9 cellular contexts compared by ENCODE assay signal in genomic region chr2:71742953-71743601, GRCh38.
DNase-seq lines count a peak whose midpoint lies in the region; ATAC-seq lines count a peak whose summit lies in the region.
"Had no signal": no experiment of that assay in that cellular context is flagged by ENCODE, and none has a peak within 500 bp of the region (broad histone marks: within the 10 kb centered on the region; RNA-seq: fewer than 3 reads in every experiment).

No MANE protein-coding gene starts in this region.

- no peak overlapping the region for H3K4me3 ChIP-seq in ACC112 (ENCODE audit: low read depth, low read length)

- H3K36me3 ChIP-seq in ACC112 (ENCODE audit: insufficient read depth, low read length): no peaks in the 10 kb centered on the region

- DNase-seq in LHCN-M2 (ENCODE audit: low read depth) (peak; percentile 83), dermis blood vessel endothelial cell (peak; percentile 92), mucosa of gallbladder (ENCODE audit: low spot score) (peak; percentile 58), NCI-H2196 (lab: John Stamatoyannopoulos, UW; ENCODE audit: unreplicated experiment) (no peak), iPS-NIHi11 (ENCODE audit: low spot score) (no peak)
- no peak for DNase-seq in activated CD4-positive, CD25-positive, alpha-beta regulatory T cell treated with anti-CD3 and anti-CD28 coated beads, Interleukin-2, amount 50 U/mL, for 72 hours

- H3K27me3 ChIP-seq in ACC112 (ENCODE audit: insufficient read depth, low read length): peaks cover 16% of the 10 kb centered on the region

- H3K4me1 ChIP-seq in ACC112 (ENCODE audit: control insufficient read depth, insufficient read depth, low read length, unreplicated experiment): peaks cover 37% of the 10 kb centered on the region

- H3K79me2 ChIP-seq in ACC112 (ENCODE audit: control insufficient read depth, insufficient read depth, low read length, unreplicated experiment): no peaks in the 10 kb centered on the region

- peak overlapping the region; percentile 59; the same call in 1 of the 2 replicates for H3K27ac ChIP-seq in ACC112 (ENCODE audit: low read depth, low read length)
- H3K27ac ChIP-seq: VCaP had no signal

- no peak for ATAC-seq in GM19455 (IDR thresholded peaks at IDR 0.05; ENCODE audit: unreplicated experiment)

- no peak overlapping the region for H2AFZ ChIP-seq in ACC112 (ENCODE audit: low read length, unreplicated experiment)

Comparison
In these comparisons a context has a peak if more than half of its experiments do, and no peak if none do; other contexts are left out.
1. DNase-seq: peak in LHCN-M2 (single experiment), dermis blood vessel endothelial cell (single experiment) and mucosa of gallbladder (single experiment); none in NCI-H2196 (single experiment), activated CD4-positive, CD25-positive, alpha-beta regulatory T cell treated with anti-CD3 and anti-CD28 coated beads, Interleukin-2, amount 50 U/mL, for 72 hours (single experiment) and iPS-NIHi11 (single experiment).